14 cellular contexts compared by ENCODE assay signal in the genomic region with DNA sequence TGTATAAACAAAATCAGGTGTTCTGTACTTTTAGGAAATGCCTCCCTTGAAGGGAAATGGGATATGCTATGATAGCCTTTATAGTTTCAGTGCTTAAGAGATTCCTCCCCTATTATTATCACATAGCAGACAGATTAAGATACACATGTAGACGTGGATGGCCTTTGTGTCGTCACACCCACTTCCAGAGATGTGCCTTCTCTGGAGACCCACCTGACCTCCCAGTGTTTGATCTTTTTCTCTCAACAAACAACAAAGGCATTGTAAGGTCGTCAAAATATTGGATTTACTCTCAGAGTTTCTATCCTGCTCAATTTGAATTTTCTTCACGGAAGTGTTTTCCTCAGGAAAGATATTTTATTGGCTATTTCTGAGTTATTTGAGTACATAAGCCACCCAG. TPM values are rescaled to one million over a fixed set of nuclear protein-coding genes. Genes with fewer than 3 reads are reported as not detected.
A peak's percentile ranks its signal among the peaks of the same experiment; 100 is the strongest.
DNase-seq lines count a peak whose midpoint lies in the region; ATAC-seq and TF ChIP-seq lines count a peak whose summit lies in the region.
"Had no signal": no experiment of that assay in that cellular context is flagged by ENCODE, and none has a peak within 500 bp of the region (broad histone marks: within the 10 kb centered on the region; RNA-seq: fewer than 3 reads in every experiment).

No MANE protein-coding gene starts in this region.

- no peak overlapping the region for H3K9ac ChIP-seq in fibroblast of lung (ENCODE audit: insufficient read depth, low read length)

- no peaks in the 10 kb centered on the region for H3K36me3 ChIP-seq in fibroblast of lung (ENCODE audit: control insufficient read depth, insufficient read depth, low read length)
- H3K36me3 ChIP-seq: BE2C, esophagus squamous epithelium, MG63 had no signal

- peak overlapping the region; percentile 75 for H3K27ac Mint-ChIP-seq in stimulated activated naive CD8-positive, alpha-beta T cell treated with anti-CD3 and anti-CD28 coated beads, Interleukin-15, Interleukin-2, amounts not matched to agents 100 ng/mL and 50 ng/mL, for 24 hours
- H3K27ac Mint-ChIP-seq in T-helper 17 cell = peak overlapping the region; percentile 91

- DNase-seq in stimulated activated naive CD8-positive, alpha-beta T cell treated with anti-CD3 and anti-CD28 coated beads, Interleukin-15, Interleukin-2, amounts not matched to agents 100 U/mL and 50 U/mL, for 24 hours = no peak
- DNase-seq in T-helper 17 cell = no peak
- no peak for DNase-seq in fibroblast of lung (ENCODE audit: low read depth in 2 of 2)
- no peak for DNase-seq in GM10266 (ENCODE audit: extremely low spot score)
- DNase-seq in dermis blood vessel endothelial cell = no peak
- DNase-seq: BE2C, esophagus squamous epithelium, mesendoderm, NCI-H345, psoas muscle had no signal

- H3K27me3 Mint-ChIP-seq in stimulated activated naive CD8-positive, alpha-beta T cell treated with anti-CD3 and anti-CD28 coated beads, Interleukin-15, Interleukin-2, amounts not matched to agents 100 ng/mL and 50 ng/mL, for 24 hours = no peaks in the 10 kb centered on the region
- H3K27me3 Mint-ChIP-seq in T-helper 17 cell = no peaks in the 10 kb centered on the region

- H4K20me1 ChIP-seq in fibroblast of lung (ENCODE audit: control insufficient read depth, extremely low read depth, insufficient read depth, low read length) = no peaks in the 10 kb centered on the region

- no peak overlapping the region for H3K4me3 ChIP-seq in fibroblast of lung (replicated peaks in 1 of 4; ENCODE audit: control extremely low read depth in 1 of 4, insufficient read depth in 1 of 4, low read depth in 3 of 4, low read length in 4 of 4)
- H3K4me3 ChIP-seq: psoas muscle had no signal

- H3K4me3 Mint-ChIP-seq in stimulated activated naive CD8-positive, alpha-beta T cell treated with anti-CD3 and anti-CD28 coated beads, Interleukin-15, Interleukin-2, amounts not matched to agents 100 ng/mL and 50 ng/mL, for 24 hours = peak overlapping the region; percentile 80
- peak overlapping the region; percentile 83 for H3K4me3 Mint-ChIP-seq in T-helper 17 cell

- TF ChIP-seq CTCF in fibroblast of lung (conservative IDR thresholded peaks at IDR 0.05 in 1 of 2, IDR thresholded peaks at IDR 0.05 in 1 of 2; ENCODE audit: low read depth in 1 of 2, low read length in 2 of 2) = no peak
- no peak for TF ChIP-seq CTCF in GM10266 (IDR thresholded peaks at IDR 0.05; ENCODE audit: control insufficient read depth, insufficient read depth, low read depth, missing control alignments)

- H2AFZ ChIP-seq in fibroblast of lung (ENCODE audit: low read length) = peak overlapping the region; percentile 41

- no peak overlapping the region for H3K27ac ChIP-seq in fibroblast of lung (ENCODE audit: insufficient read depth, low read length)
- H3K27ac ChIP-seq: esophagus squamous epithelium, psoas muscle had no signal

- peaks cover 2% of the 10 kb centered on the region for H3K4me1 ChIP-seq in fibroblast of lung (ENCODE audit: control insufficient read depth, extremely low read depth, insufficient read depth, low read length)
- H3K4me1 ChIP-seq: BE2C, esophagus squamous epithelium, psoas muscle had no signal

- ATAC-seq in stimulated activated naive CD8-positive, alpha-beta T cell treated with anti-CD3 and anti-CD28 coated beads, Interleukin-15, Interleukin-2, amounts not matched to agents 100 U/mL and 50 U/mL, for 24 hours = no peak
- ATAC-seq in T-helper 17 cell (peak; percentile 6), HG02763 (IDR thresholded peaks at IDR 0.05; ENCODE audit: unreplicated experiment) (no peak), HG03095 (IDR thresholded peaks at IDR 0.05; ENCODE audit: unreplicated experiment) (no peak)
- ATAC-seq: psoas muscle had no signal

- H3K27me3 ChIP-seq in fibroblast of lung (ENCODE audit: control insufficient read depth, insufficient read depth, low read length) = no peaks in the 10 kb centered on the region
- H3K27me3 ChIP-seq: esophagus squamous epithelium, MG63 had no signal

- H3K9me3 Mint-ChIP-seq in stimulated activated naive CD8-positive, alpha-beta T cell treated with anti-CD3 and anti-CD28 coated beads, Interleukin-15, Interleukin-2, amounts not matched to agents 100 ng/mL and 50 ng/mL, for 24 hours = peaks cover 13% of the 10 kb centered on the region

- H3K9me3 ChIP-seq in T-helper 17 cell (ENCODE audit: control insufficient read depth, low read length, poor library complexity, severe bottlenecking) (no peaks in the 10 kb centered on the region), fibroblast of lung (ENCODE audit: control insufficient read depth, insufficient read depth, low read depth, low read length) (no peaks in the 10 kb centered on the region)
- H3K9me3 ChIP-seq: BE2C, esophagus squamous epithelium, MG63, psoas muscle had no signal

- H3K4me2 ChIP-seq in fibroblast of lung (ENCODE audit: extremely low read depth, insufficient read depth, low read length) = no peak overlapping the region

- peaks cover 4% of the 10 kb centered on the region for H3K79me2 ChIP-seq in fibroblast of lung (ENCODE audit: control insufficient read depth, insufficient read depth, low read length)

- peaks cover 7% of the 10 kb centered on the region for H3K36me3 Mint-ChIP-seq in stimulated activated naive CD8-positive, alpha-beta T cell treated with anti-CD3 and anti-CD28 coated beads, Interleukin-15, Interleukin-2, amounts not matched to agents 100 ng/mL and 50 ng/mL, for 24 hours (ENCODE audit: low read depth)
- H3K36me3 Mint-ChIP-seq in T-helper 17 cell (ENCODE audit: low read depth) = peaks cover 3% of the 10 kb centered on the region

- peaks cover 56% of the 10 kb centered on the region for H3K4me1 Mint-ChIP-seq in stimulated activated naive CD8-positive, alpha-beta T cell treated with anti-CD3 and anti-CD28 coated beads, Interleukin-15, Interleukin-2, amounts not matched to agents 100 ng/mL and 50 ng/mL, for 24 hours (ENCODE audit: low read depth)
- peaks cover 39% of the 10 kb centered on the region for H3K4me1 Mint-ChIP-seq in T-helper 17 cell

RNA-seq across cellular contexts. Expression of gene C1GALT1, which starts 25.7 kb away (rescaled TPM):
- total RNA-seq in T-helper 17 cell (10 to 100 TPM; 51.4 to 54.2 TPM), fibroblast of lung (12.3 and 17.0 TPM in 2 replicates), dermis blood vessel endothelial cell (27.6 and 45.5 TPM in 2 replicates)
- polyA plus RNA-seq in fibroblast of lung = 23.9 and 26.3 TPM in 2 replicates
- 16.2 TPM in 2 replicates for polyA plus RNA-seq in fibroblast of lung (2012)
- 0.63 and 1.6 TPM in 2 replicates for polyA minus RNA-seq in fibroblast of lung (ENCODE audit: low replicate concordance)
